Comparison of ENCODE assay signal across 9 cellular contexts in genomic region chr10:35422236-35422635, GRCh38.
DNase-seq lines count a peak whose midpoint lies in the region; ATAC-seq, FAIRE-seq and TF ChIP-seq lines count a peak whose summit lies in the region.
"Had no signal": no experiment of that assay in that cellular context is flagged by ENCODE, and none has a peak within 500 bp of the region (broad histone marks: within the 10 kb centered on the region; RNA-seq: fewer than 3 reads in every experiment).

No MANE protein-coding gene starts in this region.

- H3K4me1 ChIP-seq in A549 (peaks cover 83% of the 10 kb centered on the region), esophagus squamous epithelium (peaks cover 0 to 58% (median 37%) of the 10 kb centered on the region in 3 donors), neural progenitor cell (peaks cover 31% of the 10 kb centered on the region)

- no peak for DNase-seq in A549 (ENCODE audit: low read depth in 1 of 2, low spot score in 1 of 2)
- DNase-seq in RPMI7951 (ENCODE audit: low read depth): peak; percentile 43
- DNase-seq in esophagus squamous epithelium (lab: John Stamatoyannopoulos, UW): no peak
- peak; percentile 54 for DNase-seq in neural progenitor cell (ENCODE audit: low spot score)
- DNase-seq in NCI-H526 treated with DMSO at 0.1 percent for 48 hours (lab: John Stamatoyannopoulos, UW): no peak
- DNase-seq in H7: no peak
- no peak for DNase-seq in NCI-H1694 (lab: John Stamatoyannopoulos, UW)
- DNase-seq: left cardiac atrium had no signal

- intact Hi-C loops in esophagus squamous epithelium (cut with DNase I): no loop called here

- ATAC-seq in A549 (no peak), HG03457 (IDR thresholded peaks at IDR 0.05; ENCODE audit: unreplicated experiment) (no peak)

- H3K4me3 ChIP-seq in A549 (0 out of 3 replicates have a peak overlapping the region, but pooled peaks have one; percentile 4), esophagus squamous epithelium (no peak overlapping the region), neural progenitor cell (no peak overlapping the region), H7 (ENCODE audit: insufficient read depth, low read depth, low read length) (no peak overlapping the region)

- peaks cover 58% of the 10 kb centered on the region for H4K20me1 ChIP-seq in neural progenitor cell (ENCODE audit: low read depth)

- no peak overlapping the region for H2AFZ ChIP-seq in neural progenitor cell (replicated peaks)

- H3K9me3 ChIP-seq in A549 (no peaks in the 10 kb centered on the region), esophagus squamous epithelium (no peaks in the 10 kb centered on the region), neural progenitor cell (ENCODE audit: low read depth) (no peaks in the 10 kb centered on the region)

- TF ChIP-seq POLR2A in A549 (IDR thresholded peaks at IDR 0.05; ENCODE audit: low read length): no peak
- TF ChIP-seq POLR2A in esophagus squamous epithelium (IDR thresholded peaks at IDR 0.05): no peak

- 16% methylated on average over 5 of the region's 5 CpGs for WGBS in A549 (ENCODE audit: missing lambda C conversion rate)
- 54 to 58% methylated on average over 5 of the region's 5 CpGs for WGBS in esophagus squamous epithelium, 2 donors

- no peak for TF ChIP-seq EP300 in A549 (IDR thresholded peaks at IDR 0.05)

- H3K27me3 ChIP-seq in esophagus squamous epithelium (no peaks in the 10 kb centered on the region), neural progenitor cell (no peaks in the 10 kb centered on the region), H7 (ENCODE audit: control insufficient read depth, insufficient read depth, low read length) (no peaks in the 10 kb centered on the region)

- no peak overlapping the region for H3K4me3 Mint-ChIP-seq in neural progenitor cell

- peaks cover 95% of the 10 kb centered on the region for H3K79me2 ChIP-seq in neural progenitor cell (ENCODE audit: low read depth)

- peak overlapping the region; percentile 79 to 90 for H3K27ac ChIP-seq in A549
- peak overlapping the region in 3 of 4 donors; percentile 51 to 73 (median 63) for H3K27ac ChIP-seq in esophagus squamous epithelium
- H3K27ac ChIP-seq in neural progenitor cell: no peak overlapping the region

- CTCF ChIA-PET in A549 (lab: Yijun Ruan, JAX): interaction anchor here (1.3 to 2.2 kb wide), 4 partner anchors 9 to 141 kb away, joined by 4 to 7 read pairs (median 5); no protein-coding TSS in a partner anchor

- no peak for TF ChIP-seq RAD21 in A549 (conservative IDR thresholded peaks at IDR 0.05 in 1 of 2, IDR thresholded peaks at IDR 0.05 in 1 of 2)

- no peak for TF ChIP-seq CTCF in A549 (IDR thresholded peaks at IDR 0.05)
- no peak for TF ChIP-seq CTCF in esophagus squamous epithelium (IDR thresholded peaks at IDR 0.05)
- no peak for TF ChIP-seq CTCF in neural progenitor cell (IDR thresholded peaks at IDR 0.05)

- peak; percentile 82 for FAIRE-seq in A549 (lab: Jason Lieb, UNC)

- H3K27ac Mint-ChIP-seq in neural progenitor cell: peak overlapping the region; percentile 79

- POLR2A ChIA-PET in A549 (lab: Yijun Ruan, JAX): no interaction called here

- no peaks in the 10 kb centered on the region for H3K9me3 Mint-ChIP-seq in neural progenitor cell

- peaks cover 80% of the 10 kb centered on the region for H3K4me1 Mint-ChIP-seq in neural progenitor cell

- peaks cover 1% of the 10 kb centered on the region for H3F3A ChIP-seq in neural progenitor cell (ENCODE audit: low read depth)

- H3K36me3 ChIP-seq in esophagus squamous epithelium (no peaks in the 10 kb centered on the region), neural progenitor cell (no peaks in the 10 kb centered on the region), H7 (replicated peaks; ENCODE audit: control insufficient read depth, insufficient read depth, low read length) (no peaks in the 10 kb centered on the region)

- peaks cover 5% of the 10 kb centered on the region for H3K27me3 Mint-ChIP-seq in neural progenitor cell (ENCODE audit: insufficient read depth, low read depth)

- no peak overlapping the region for H3K9ac ChIP-seq in neural progenitor cell

- H3K4me2 ChIP-seq in A549: peak overlapping the region; percentile 84
- no peak overlapping the region for H3K4me2 ChIP-seq in neural progenitor cell

- no peaks in the 10 kb centered on the region for H3K36me3 Mint-ChIP-seq in neural progenitor cell

TF ChIP-seq in A549, 52 proteins besides CTCF, POLR2A, EP300 and RAD21:
- no peak for TF ChIP-seq KDM1A (IDR thresholded peaks at IDR 0.05; ENCODE audit: low read depth)
- no peak for TF ChIP-seq NR3C1 (IDR thresholded peaks at IDR 0.05)

Comparison
In these comparisons a context has a peak if more than half of its experiments do, and no peak if none do; other contexts are left out.
1. DNase-seq: peak in RPMI7951 (single experiment) and neural progenitor cell (single experiment); none in A549 (0 of 2), esophagus squamous epithelium (single experiment), NCI-H526 treated with DMSO at 0.1 percent for 48 hours (single experiment), H7 (single experiment) and NCI-H1694 (single experiment).